Comparison of ENCODE assay signal across 24 cellular contexts in genomic region chrX:2512501-2512900, GRCh38.
"Had no signal": no experiment of that assay in that cellular context is flagged by ENCODE, and none has a peak within 500 bp of the region (broad histone marks: within the 10 kb centered on the region; RNA-seq: fewer than 3 reads in every experiment).

No MANE protein-coding gene starts in this region.

- H3K4me1 Mint-ChIP-seq: stimulated activated naive CD8-positive, alpha-beta T cell treated with anti-CD3 and anti-CD28 coated beads, Interleukin-15, amount 100 ng/mL, for 72 hours had no signal

- H3K4me2 ChIP-seq: hepatocyte had no signal

- ATAC-seq: foreskin keratinocyte; gastroesophageal sphincter; heart left ventricle; left lobe of liver; mucosa of descending colon; stimulated activated naive CD8-positive, alpha-beta T cell treated with anti-CD3 and anti-CD28 coated beads, Interleukin-15, amount 100 ng/mL, for 72 hours had no signal

- H3K9me3 Mint-ChIP-seq: memory B cell; naive B cell; stimulated activated naive CD8-positive, alpha-beta T cell treated with anti-CD3 and anti-CD28 coated beads, Interleukin-15, amount 100 ng/mL, for 72 hours had no signal

- DNase-seq: dermis blood vessel endothelial cell; effector memory CD4-positive, alpha-beta T cell; foreskin keratinocyte; heart left ventricle; kidney; mucosa of descending colon; naive B cell; nephron progenitor cell; occipital lobe; ovary; posterior cingulate gyrus; sigmoid colon; stimulated activated CD4-positive, alpha-beta T cell treated with anti-CD3 and anti-CD28 coated beads, Interleukin-2, amount 100 ng/mL, for 48 hours; stimulated activated naive CD4-positive, alpha-beta T cell; stimulated activated naive CD8-positive, alpha-beta T cell treated with anti-CD3 and anti-CD28 coated beads, Interleukin-15, amount 100 ng/mL, for 72 hours; transverse colon had no signal

- H3K79me2 ChIP-seq: hepatocyte had no signal

- H3K4me1 ChIP-seq: esophagus muscularis mucosa, foreskin keratinocyte, gastroesophageal sphincter, heart left ventricle, sigmoid colon, suprapubic skin had no signal

- H3K36me3 ChIP-seq: esophagus muscularis mucosa, gastroesophageal sphincter, heart left ventricle, ovary, sigmoid colon, suprapubic skin, transverse colon had no signal

- H3K27me3 Mint-ChIP-seq: memory B cell; naive B cell; stimulated activated naive CD8-positive, alpha-beta T cell treated with anti-CD3 and anti-CD28 coated beads, Interleukin-15, amount 100 ng/mL, for 72 hours had no signal

- H3K4me3 ChIP-seq: coronary artery, esophagus muscularis mucosa, gastroesophageal sphincter, heart left ventricle, hepatocyte, lung, mucosa of descending colon, ovary, sigmoid colon, suprapubic skin, transverse colon had no signal

- H3K27ac Mint-ChIP-seq: memory B cell; nephron progenitor cell; stimulated activated naive CD8-positive, alpha-beta T cell treated with anti-CD3 and anti-CD28 coated beads, Interleukin-15, amount 100 ng/mL, for 72 hours had no signal

- H3K4me3 Mint-ChIP-seq: memory B cell; nephron progenitor cell; stimulated activated naive CD8-positive, alpha-beta T cell treated with anti-CD3 and anti-CD28 coated beads, Interleukin-15, amount 100 ng/mL, for 72 hours had no signal

- H3K27me3 ChIP-seq: esophagus muscularis mucosa, foreskin keratinocyte, gastroesophageal sphincter, hepatocyte, ovary, sigmoid colon, suprapubic skin, transverse colon had no signal

- H3K36me3 Mint-ChIP-seq: memory B cell, naive B cell had no signal

- H3K9me3 ChIP-seq: esophagus muscularis mucosa, gastroesophageal sphincter, heart left ventricle, mucosa of descending colon, ovary, sigmoid colon, suprapubic skin, transverse colon had no signal

- H2AFZ ChIP-seq: hepatocyte had no signal

- H3K27ac ChIP-seq: coronary artery, esophagus muscularis mucosa, foreskin keratinocyte, gastroesophageal sphincter, heart left ventricle, ovary, sigmoid colon, suprapubic skin, transverse colon had no signal
